ENCODE assay signal across 8 cellular contexts in the genomic region with DNA sequence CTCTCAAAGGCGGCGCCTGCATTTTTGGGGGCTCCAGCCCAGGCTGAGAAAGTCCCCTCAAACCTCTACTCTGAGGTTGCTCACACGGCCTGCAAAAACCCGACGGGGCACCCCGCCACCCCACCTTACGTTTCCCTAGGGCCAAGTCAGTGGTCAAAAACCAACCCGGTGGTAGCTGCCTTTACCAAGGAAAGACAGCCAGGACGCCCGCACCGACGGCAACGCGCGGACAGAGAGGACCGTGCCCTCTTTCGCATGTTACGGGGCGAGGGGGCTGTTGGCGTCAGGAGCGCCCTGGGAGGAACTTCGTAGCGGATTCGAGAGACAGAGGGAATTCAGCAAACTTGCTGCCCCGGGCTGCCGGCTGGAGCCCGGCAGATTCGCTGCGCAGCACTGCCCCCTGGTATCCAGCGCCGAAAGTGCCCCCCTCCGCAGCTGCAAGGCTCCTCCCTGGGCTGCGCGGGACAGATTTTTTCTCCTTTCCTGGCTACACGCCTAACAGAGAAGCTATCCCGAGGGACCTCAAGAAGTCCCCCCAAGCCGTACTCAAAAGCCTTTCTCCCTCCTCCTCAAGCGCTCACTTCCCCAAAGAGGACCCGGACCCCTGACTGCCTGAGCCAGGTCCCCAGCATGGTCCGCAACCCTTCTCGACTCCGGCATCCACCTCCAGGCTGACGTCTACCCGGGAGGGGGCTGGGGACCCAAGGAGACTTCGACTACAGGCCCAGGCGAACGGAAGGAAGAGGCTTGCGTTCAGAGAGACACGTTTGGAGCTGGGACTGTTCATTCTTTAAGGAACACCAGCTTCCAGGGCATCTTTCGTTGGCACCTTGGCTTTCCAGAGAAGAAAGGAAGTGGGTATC. TPM values are rescaled to one million over a fixed set of nuclear protein-coding genes. Genes with fewer than 3 reads are reported as not detected.
DNase-seq lines count a peak whose midpoint lies in the region; ATAC-seq lines count a peak whose summit lies in the region.

No MANE protein-coding gene starts in this region.

- H3K9me3 Mint-ChIP-seq in stimulated activated naive B cell treated with anti-CD40 and anti-IgM and Interleukin-4, amounts not matched to agents 10 μg/mL and 1 μg/mL and 100 μg/mL, for 72 hours = no peaks in the 10 kb centered on the region

- H3K36me3 Mint-ChIP-seq in stimulated activated naive B cell treated with anti-CD40 and anti-IgM and Interleukin-4, amounts not matched to agents 10 μg/mL and 1 μg/mL and 100 μg/mL, for 72 hours = no peaks in the 10 kb centered on the region

- peaks cover 13 to 29% of the 10 kb centered on the region in 2 donors for H3K4me1 Mint-ChIP-seq in stimulated activated naive B cell treated with anti-CD40 and anti-IgM and Interleukin-4, amounts not matched to agents 10 μg/mL and 1 μg/mL and 100 μg/mL, for 72 hours

- peak overlapping the region; percentile 79 for H3K27ac Mint-ChIP-seq in stimulated activated naive B cell treated with anti-CD40 and anti-IgM and Interleukin-4, amounts not matched to agents 10 μg/mL and 1 μg/mL and 100 μg/mL, for 72 hours

- no peak for ATAC-seq in stimulated activated naive B cell treated with anti-CD40 and anti-IgM and Interleukin-4, amounts not matched to agents 10 μg/mL and 1 μg/mL and 100 μg/mL, for 72 hours (replicated peaks)

- DNase-seq in NCI-H345 (lab: John Stamatoyannopoulos, UW) (peak; percentile 40), NCI-H345 treated with DMSO at 0.1 percent for 48 hours (lab: John Stamatoyannopoulos, UW; ENCODE audit: unreplicated experiment) (no peak), LHCN-M2 (ENCODE audit: low read depth) (peak; percentile 34), anterior cingulate cortex (lab: John Stamatoyannopoulos, UW) (peak in 40 of 58 donors; percentile 5 to 67 (median 38)), hypothalamus (lab: John Stamatoyannopoulos, UW) (peak in 43 of 51 donors; percentile 2 to 72 (median 43)), T-helper 2 cell (no peak), DMS79 (lab: John Stamatoyannopoulos, UW) (no peak)
- no peak for DNase-seq in stimulated activated naive B cell treated with anti-CD40 and anti-IgM and Interleukin-4, amounts not matched to agents 10 μg/mL and 1 μg/mL and 100 μg/mL, for 72 hours

- peak overlapping the region in 1 of 2 donors; percentile 10 for H3K4me3 Mint-ChIP-seq in stimulated activated naive B cell treated with anti-CD40 and anti-IgM and Interleukin-4, amounts not matched to agents 10 μg/mL and 1 μg/mL and 100 μg/mL, for 72 hours

- peaks cover 74 to 91% of the 10 kb centered on the region in 2 donors for H3K27me3 Mint-ChIP-seq in stimulated activated naive B cell treated with anti-CD40 and anti-IgM and Interleukin-4, amounts not matched to agents 10 μg/mL and 1 μg/mL and 100 μg/mL, for 72 hours

RNA-seq across cellular contexts. Expression of a gene that starts 27.7 kb away (rescaled TPM):
- not detected in 2 replicates for total RNA-seq in LHCN-M2 (2014; rRNA removed)
- polyA plus RNA-seq in LHCN-M2 (2012) = not detected

RNA-seq across cellular contexts. Expression of a gene that starts 31.5 kb away (rescaled TPM):
- total RNA-seq in LHCN-M2 (2014; rRNA removed) = not detected in 2 replicates
- not detected for polyA plus RNA-seq in LHCN-M2 (2012)

Comparison
In these comparisons a context has a peak if more than half of its experiments do, and no peak if none do; other contexts are left out.
1. DNase-seq: peak in NCI-H345 (single experiment), LHCN-M2 (single experiment), anterior cingulate cortex (40 of 58) and hypothalamus (43 of 51); none in NCI-H345 treated with DMSO at 0.1 percent for 48 hours (single experiment), stimulated activated naive B cell treated with anti-CD40 and anti-IgM and Interleukin-4, amounts not matched to agents 10 μg/mL and 1 μg/mL and 100 μg/mL, for 72 hours (single experiment), T-helper 2 cell (0 of 5) and DMS79 (single experiment).